ENCODE assay signal across 13 cellular contexts in the genomic region with DNA sequence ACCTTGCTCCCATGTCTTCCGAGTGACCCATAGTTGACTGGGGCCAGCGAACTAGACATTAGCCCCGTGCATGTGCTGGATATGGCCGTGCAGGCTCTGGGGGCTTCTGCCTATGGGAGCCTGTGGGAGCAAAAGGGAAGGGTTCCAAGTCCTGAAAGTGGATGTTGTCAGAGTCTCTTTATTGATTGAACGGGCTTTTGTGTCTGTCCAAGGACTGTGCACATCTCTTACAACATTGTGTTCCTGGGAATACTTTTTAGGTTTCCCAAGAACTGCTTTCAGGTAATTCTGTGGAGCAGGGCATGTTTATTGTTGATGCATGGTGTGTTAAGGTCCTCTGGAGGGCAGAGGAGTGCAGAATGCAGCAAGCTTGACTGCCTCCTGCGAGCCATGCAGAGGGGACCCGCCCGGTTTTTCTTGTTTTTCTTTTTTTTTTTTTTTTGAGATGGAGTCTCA. TPM values are rescaled to one million over a fixed set of nuclear protein-coding genes. Genes with fewer than 3 reads are reported as not detected.
DNase-seq lines count a peak whose midpoint lies in the region; TF ChIP-seq lines count a peak whose summit lies in the region.
"Had no signal": no experiment of that assay in that cellular context is flagged by ENCODE, and none has a peak within 500 bp of the region (broad histone marks: within the 10 kb centered on the region; RNA-seq: fewer than 3 reads in every experiment).

No MANE protein-coding gene starts in this region.

- peaks cover 4% of the 10 kb centered on the region for H3K79me2 ChIP-seq in trophoblast cell (ENCODE audit: control insufficient read depth, insufficient read depth, low read length, poor library complexity)

- H3K9me3 ChIP-seq in trophoblast cell (ENCODE audit: insufficient read depth, low read depth, low read length), result no peaks in the 10 kb centered on the region
- H3K9me3 ChIP-seq: mucosa of descending colon had no signal

- H3K9me3 Mint-ChIP-seq in activated naive CD4-positive, alpha-beta T cell treated with anti-CD3 and anti-CD28 coated beads, Interleukin-2, amount 10 ng/mL, durations not matched to agents 7 days and 5 days, result peaks cover 18% of the 10 kb centered on the region
- H3K9me3 Mint-ChIP-seq: activated B cell treated with CpG ODN at 0.5 μM for 24 hours; dendritic cell treated with granulocyte-macrophage colony-stimulating factor and Interleukin-4, amounts not matched to agents 40 ng/mL and 50 ng/mL, for 4 days had no signal

- no peak overlapping the region for H4K91ac ChIP-seq in trophoblast cell (ENCODE audit: low read depth, low read length)

- CTCF ChIA-PET in activated naive CD4-positive, alpha-beta T cell treated with anti-CD3 and anti-CD28 coated beads, Interleukin-2, amount 10 ng/mL, durations not matched to agents 7 days and 5 days (lab: Charles Lee), result interaction anchor here (0.8 to 1.4 kb wide), 3 partner anchors 25 to 92 kb away, joined by 3 to 6 read pairs (median 4); no protein-coding TSS in a partner anchor

- H3K27me3 ChIP-seq in dorsolateral prefrontal cortex (no peaks in the 10 kb centered on the region), trophoblast cell (ENCODE audit: insufficient read depth, low read length) (no peaks in the 10 kb centered on the region)

- no peak overlapping the region for H3K4me2 ChIP-seq in trophoblast cell (ENCODE audit: low read length)

- no peak overlapping the region for H2BK12ac ChIP-seq in trophoblast cell (ENCODE audit: low read length)

- intact Hi-C loops in dorsolateral prefrontal cortex (cut with DNase I), result loop anchor here in 1 of 2 donors (5.0 kb wide), 1 partner anchor 70 kb away; no protein-coding TSS in a partner anchor

- no peak overlapping the region for H2BK120ac ChIP-seq in trophoblast cell (ENCODE audit: insufficient read depth, low read length, poor library complexity)

- WGBS in trophoblast cell (ENCODE audit: extremely low coverage, insufficient coverage, insufficient read length), result no CpG with 5 or more reads among the region's 8 CpGs

- H3K4me1 Mint-ChIP-seq in activated naive CD4-positive, alpha-beta T cell treated with anti-CD3 and anti-CD28 coated beads, Interleukin-2, amount 10 ng/mL, durations not matched to agents 7 days and 5 days, result peaks cover 79% of the 10 kb centered on the region

- H3K4me3 Mint-ChIP-seq in activated naive CD4-positive, alpha-beta T cell treated with anti-CD3 and anti-CD28 coated beads, Interleukin-2, amount 10 ng/mL, durations not matched to agents 7 days and 5 days, result no peak overlapping the region
- H3K4me3 Mint-ChIP-seq: activated B cell treated with CpG ODN at 0.5 μM for 24 hours; dendritic cell treated with granulocyte-macrophage colony-stimulating factor and Interleukin-4, amounts not matched to agents 40 ng/mL and 50 ng/mL, for 4 days had no signal

- no peak overlapping the region for H2AK5ac ChIP-seq in trophoblast cell (ENCODE audit: low read length)

- TF ChIP-seq CTCF in GM12865 (IDR thresholded peaks at IDR 0.05; ENCODE audit: insufficient read depth, low read depth, low read length, missing control alignments), result peak; percentile 7
- peak in 9 of 56 donors; percentile 9 to 30 (median 14) for TF ChIP-seq CTCF in dorsolateral prefrontal cortex (IDR thresholded peaks at IDR 0.05 in 54 of 56, conservative IDR thresholded peaks at IDR 0.05 in 2 of 56; ENCODE audit: low read depth in 1 of 56, partially characterized antibody in 56 of 56)

- no peak overlapping the region for H3K27ac Mint-ChIP-seq in activated naive CD4-positive, alpha-beta T cell treated with anti-CD3 and anti-CD28 coated beads, Interleukin-2, amount 10 ng/mL, durations not matched to agents 7 days and 5 days
- H3K27ac Mint-ChIP-seq: activated B cell treated with CpG ODN at 0.5 μM for 24 hours; dendritic cell treated with granulocyte-macrophage colony-stimulating factor and Interleukin-4, amounts not matched to agents 40 ng/mL and 50 ng/mL, for 4 days had no signal

- peaks cover 8% of the 10 kb centered on the region for H3K79me1 ChIP-seq in trophoblast cell (ENCODE audit: low read length)

- H3K4me3 ChIP-seq in GM12865 (ENCODE audit: low read depth, low read length), result no peak overlapping the region
- peak overlapping the region in 23 of 59 donors; percentile 1 to 93 (median 39) for H3K4me3 ChIP-seq in dorsolateral prefrontal cortex
- H3K4me3 ChIP-seq in trophoblast cell (ENCODE audit: low read depth, low read length), result no peak overlapping the region
- H3K4me3 ChIP-seq: mucosa of descending colon had no signal

- no peak overlapping the region for H3K9ac ChIP-seq in trophoblast cell (ENCODE audit: low read length)

- H3K27me3 Mint-ChIP-seq in activated naive CD4-positive, alpha-beta T cell treated with anti-CD3 and anti-CD28 coated beads, Interleukin-2, amount 10 ng/mL, durations not matched to agents 7 days and 5 days, result peaks cover 4% of the 10 kb centered on the region

- no peak overlapping the region for H3K14ac ChIP-seq in trophoblast cell (ENCODE audit: low read length)

- H2AFZ ChIP-seq in trophoblast cell (ENCODE audit: insufficient read depth, low read length, poor library complexity), result no peak overlapping the region

- H3K4me1 ChIP-seq in trophoblast cell (ENCODE audit: control insufficient read depth in 1 of 2, insufficient read depth in 2 of 2, low read length in 2 of 2), result peaks cover 10 to 12% of the 10 kb centered on the region in 2 experiments

- no peak overlapping the region for H3K23ac ChIP-seq in trophoblast cell (ENCODE audit: low read length)

- DNase-seq in GM12865 (ENCODE audit: low read depth), result no peak
- peak; percentile 43 for DNase-seq in HuH-7.5 (ENCODE audit: low spot score)
- DNase-seq in dorsolateral prefrontal cortex, result no peak
- peak; percentile 83 to 90 for DNase-seq in trophoblast cell
- no peak for DNase-seq in glomerular visceral epithelial cell (ENCODE audit: extremely low spot score)
- no peak for DNase-seq in activated naive CD4-positive, alpha-beta T cell treated with anti-CD3 and anti-CD28 coated beads, Interleukin-2, amount 10 ng/mL, durations not matched to agents 7 days and 5 days
- DNase-seq in Ammon's horn (ENCODE audit: low spot score), result no peak
- DNase-seq: activated B cell treated with CpG ODN at 0.5 μM for 24 hours, activated gamma-delta T cell treated with Interleukin-2 at 50 U/mL for 16 hours, mucosa of descending colon, NCI-H1436, OCI-M1 had no signal

- no peak overlapping the region for H4K8ac ChIP-seq in trophoblast cell (ENCODE audit: low read depth, low read length)

- peaks cover 68% of the 10 kb centered on the region for H3K36me3 Mint-ChIP-seq in activated naive CD4-positive, alpha-beta T cell treated with anti-CD3 and anti-CD28 coated beads, Interleukin-2, amount 10 ng/mL, durations not matched to agents 7 days and 5 days

- no peak overlapping the region for H3K18ac ChIP-seq in trophoblast cell (ENCODE audit: low read length)

- H4K12ac ChIP-seq in trophoblast cell (ENCODE audit: low read depth, low read length), result no peak overlapping the region

- H2BK5ac ChIP-seq in trophoblast cell (ENCODE audit: low read depth, low read length, poor library complexity), result no peak overlapping the region

- no peak overlapping the region for H3K4ac ChIP-seq in trophoblast cell (ENCODE audit: low read depth, low read length)

- no peaks in the 10 kb centered on the region for H3K36me3 ChIP-seq in trophoblast cell (ENCODE audit: control insufficient read depth in 1 of 2, insufficient read depth in 2 of 2, low read length in 2 of 2)

- H3K27ac ChIP-seq in dorsolateral prefrontal cortex (peak overlapping the region in 52 of 59 donors; percentile 16 to 95 (median 80)), trophoblast cell (ENCODE audit: low read depth, low read length) (peak overlapping the region; percentile 26)

RNA-seq across cellular contexts. Expression of a gene that starts 5.0 kb away (rescaled TPM):
- total RNA-seq in dorsolateral prefrontal cortex, result 100 to 1,000 TPM in 23 of 120 experiments, 10 to 100 TPM in 97; 49.5 to 144 (median 83.6) TPM
- 9.2 and 9.3 TPM in 2 replicates for polyA plus RNA-seq in trophoblast cell (2013)

RNA-seq across cellular contexts. Expression of a gene that starts 44.7 kb away (rescaled TPM):
- 10 to 100 TPM in 27 of 120 experiments, 1 to 10 TPM in 93; 2.4 to 51.2 (median 7.7) TPM for total RNA-seq in dorsolateral prefrontal cortex
- 0.51 and 0.55 TPM in 2 replicates for polyA plus RNA-seq in trophoblast cell (2013)

RNA-seq across cellular contexts. Expression of a gene that starts 56.5 kb away (rescaled TPM):
- total RNA-seq in dorsolateral prefrontal cortex, result 10 to 100 TPM in 73 of 120 experiments, 1 to 10 TPM in 47; 4.9 to 45.8 (median 10.7) TPM
- 2.1 and 2.2 TPM in 2 replicates for polyA plus RNA-seq in trophoblast cell (2013)

Comparison
In these comparisons a context has a peak if more than half of its experiments do, and no peak if none do; other contexts are left out.
1. DNase-seq: peak in HuH-7.5 (single experiment) and trophoblast cell (2 of 2); none in GM12865 (single experiment), dorsolateral prefrontal cortex (0 of 10), glomerular visceral epithelial cell (single experiment), activated naive CD4-positive, alpha-beta T cell treated with anti-CD3 and anti-CD28 coated beads, Interleukin-2, amount 10 ng/mL, durations not matched to agents 7 days and 5 days (single experiment) and Ammon's horn (single experiment).